ENCODE assay signal across 12 cellular contexts in the genomic region with DNA sequence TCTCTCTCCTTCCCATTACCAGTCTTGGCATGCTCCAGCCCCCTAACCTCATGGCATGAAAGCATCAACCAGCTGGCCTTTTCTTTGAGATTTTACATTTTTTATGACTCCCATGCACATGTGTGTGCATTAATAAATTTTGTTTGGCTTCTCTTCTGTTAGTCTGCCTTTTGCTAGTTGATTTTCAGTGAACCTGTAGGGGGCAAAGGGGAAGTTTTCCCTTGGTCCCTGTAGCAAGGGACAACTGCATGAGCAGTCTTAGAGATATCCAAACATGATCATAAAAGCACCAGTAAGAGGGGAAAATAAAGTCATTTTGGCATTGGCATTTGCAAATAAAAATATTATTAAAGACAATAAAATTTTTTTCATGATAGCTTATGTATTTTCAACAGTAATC.
DNase-seq lines count a peak whose midpoint lies in the region; ATAC-seq, FAIRE-seq and TF ChIP-seq lines count a peak whose summit lies in the region.
"Had no signal": no experiment of that assay in that cellular context is flagged by ENCODE, and none has a peak within 500 bp of the region (broad histone marks: within the 10 kb centered on the region; RNA-seq: fewer than 3 reads in every experiment).

No MANE protein-coding gene starts in this region.

- TF ChIP-seq EP300 in SK-N-SH (IDR thresholded peaks at IDR 0.05; ENCODE audit: borderline replicate concordance in 1 of 2, low read depth in 1 of 2, low read length in 1 of 2), result no peak

- H3K4me2 ChIP-seq in SK-N-SH, result no peak overlapping the region

- intact Hi-C loops in heart right ventricle (cut with DNase I), result no loop called here

- TF ChIP-seq CTCF in SK-N-SH (IDR thresholded peaks at IDR 0.05), result peak; percentile 25; the same call in 1 of the 2 replicates
- no peak for TF ChIP-seq CTCF in nephron progenitor cell (IDR thresholded peaks at IDR 0.05)
- TF ChIP-seq CTCF in heart right ventricle (IDR thresholded peaks at IDR 0.05), result no peak

- H3K27ac ChIP-seq in SK-N-SH (ENCODE audit: low read depth in 2 of 2, low read length in 1 of 2), result no peak overlapping the region
- no peak overlapping the region for H3K27ac ChIP-seq in heart right ventricle
- H3K27ac ChIP-seq: upper lobe of right lung had no signal

- H2AFZ ChIP-seq in SK-N-SH (ENCODE audit: low read depth), result no peak overlapping the region

- H3K36me3 ChIP-seq in SK-N-SH (replicated peaks in 1 of 2; ENCODE audit: control insufficient read depth in 1 of 2, insufficient read depth in 2 of 2, low read length in 1 of 2), result no peaks in the 10 kb centered on the region
- H3K36me3 ChIP-seq in heart right ventricle, result no peaks in the 10 kb centered on the region
- H3K36me3 ChIP-seq: upper lobe of right lung had no signal

- no peak for FAIRE-seq in frontal cortex (lab: Jason Lieb, UNC)
- FAIRE-seq: H54 had no signal

- H3K4me1 Mint-ChIP-seq in nephron progenitor cell, result no peaks in the 10 kb centered on the region

- H3K27me3 ChIP-seq in SK-N-SH (ENCODE audit: insufficient read depth) (no peaks in the 10 kb centered on the region), heart right ventricle (no peaks in the 10 kb centered on the region)
- H3K27me3 ChIP-seq: upper lobe of right lung had no signal

- no peak for TF ChIP-seq RAD21 in SK-N-SH (IDR thresholded peaks at IDR 0.05; ENCODE audit: low read length)

- no peaks in the 10 kb centered on the region for H4K20me1 ChIP-seq in SK-N-SH (ENCODE audit: insufficient read depth)

- no peaks in the 10 kb centered on the region for H3K79me2 ChIP-seq in SK-N-SH (ENCODE audit: insufficient read depth)

- CTCF ChIA-PET in SK-N-SH (lab: Yijun Ruan, JAX), result interaction anchor here (0.6 to 4.5 kb wide), 6 partner anchors 10 to 859 kb away, joined by 3 to 17 read pairs (median 4); no protein-coding TSS in a partner anchor

- H3K4me3 Mint-ChIP-seq in nephron progenitor cell, result no peak overlapping the region

- POLR2A ChIA-PET in SK-N-SH (lab: Yijun Ruan, JAX), result no interaction called here

- H3K9me3 Mint-ChIP-seq in nephron progenitor cell, result peaks cover 26% of the 10 kb centered on the region
- H3K9me3 Mint-ChIP-seq: activated T-helper 2 cell treated with anti-CD3 and anti-CD28 coated beads, Interferon-gamma antibody, Interleukin-2, Interleukin-4, amounts not matched to agents 10 μg/mL and 5 μg/mL and 100 μg/mL, durations not matched to agents 14 hours and 24 hours and 36 hours had no signal

- no peaks in the 10 kb centered on the region for H3F3A ChIP-seq in SK-N-SH (replicated peaks; ENCODE audit: insufficient read depth)

- H3K27me3 Mint-ChIP-seq in nephron progenitor cell (ENCODE audit: low read depth, poor library complexity), result peaks cover 2% of the 10 kb centered on the region

- H3K27ac Mint-ChIP-seq in nephron progenitor cell, result peak overlapping the region; percentile 4
- H3K27ac Mint-ChIP-seq: activated T-helper 2 cell treated with anti-CD3 and anti-CD28 coated beads, Interferon-gamma antibody, Interleukin-2, Interleukin-4, amounts not matched to agents 10 μg/mL and 5 μg/mL and 100 μg/mL, durations not matched to agents 14 hours and 24 hours and 36 hours had no signal

- H3K9me2 ChIP-seq in SK-N-SH, result no peaks in the 10 kb centered on the region

- H3K9ac ChIP-seq in SK-N-SH, result no peak overlapping the region

- peak; percentile 58 for ATAC-seq in GM18909 (IDR thresholded peaks at IDR 0.05; ENCODE audit: poor library complexity, unreplicated experiment)
- ATAC-seq in HG02642 (IDR thresholded peaks at IDR 0.05; ENCODE audit: poor library complexity, unreplicated experiment), result peak; percentile 35
- ATAC-seq in HG03039 (IDR thresholded peaks at IDR 0.05; ENCODE audit: unreplicated experiment), result no peak
- ATAC-seq in heart right ventricle, result no peak
- ATAC-seq: upper lobe of right lung had no signal

- DNase-seq in SK-N-SH (no peak), nephron progenitor cell (no peak), nucleus accumbens (lab: John Stamatoyannopoulos, UW) (no peak), frontal cortex (ENCODE audit: low spot score in 2 of 2) (no peak), heart right ventricle (no peak)
- DNase-seq: occipital lobe, upper lobe of right lung had no signal

- H3K9me3 ChIP-seq in SK-N-SH, result no peaks in the 10 kb centered on the region
- H3K9me3 ChIP-seq in heart right ventricle, result peaks cover 0 to 11% (median 3%) of the 10 kb centered on the region in 11 donors
- H3K9me3 ChIP-seq: upper lobe of right lung had no signal

- H3K36me3 Mint-ChIP-seq in nephron progenitor cell (ENCODE audit: low read depth), result no peaks in the 10 kb centered on the region

- H3K4me1 ChIP-seq in SK-N-SH (ENCODE audit: control insufficient read depth in 1 of 2, insufficient read depth in 2 of 2, low read depth in 1 of 2, low read length in 1 of 2), result no peaks in the 10 kb centered on the region
- H3K4me1 ChIP-seq in heart right ventricle, result no peaks in the 10 kb centered on the region
- H3K4me1 ChIP-seq: upper lobe of right lung had no signal

- H3K4me3 ChIP-seq in SK-N-SH (ENCODE audit: low read depth in 2 of 2, low read length in 1 of 2) (no peak overlapping the region), heart right ventricle (no peak overlapping the region)
- H3K4me3 ChIP-seq: upper lobe of right lung had no signal

TF ChIP-seq in SK-N-SH, 30 proteins besides CTCF, POLR2A, EP300 and RAD21 (continues in another document):
- TF ChIP-seq EZH2phosphoT487 (IDR thresholded peaks at IDR 0.05; ENCODE audit: borderline replicate concordance, low read depth), result no peak
- no peak for TF ChIP-seq ELF1 (IDR thresholded peaks at IDR 0.05)
- no peak for TF ChIP-seq GABPA (IDR thresholded peaks at IDR 0.05; ENCODE audit: low read depth)
- TF ChIP-seq, protein P1, sequence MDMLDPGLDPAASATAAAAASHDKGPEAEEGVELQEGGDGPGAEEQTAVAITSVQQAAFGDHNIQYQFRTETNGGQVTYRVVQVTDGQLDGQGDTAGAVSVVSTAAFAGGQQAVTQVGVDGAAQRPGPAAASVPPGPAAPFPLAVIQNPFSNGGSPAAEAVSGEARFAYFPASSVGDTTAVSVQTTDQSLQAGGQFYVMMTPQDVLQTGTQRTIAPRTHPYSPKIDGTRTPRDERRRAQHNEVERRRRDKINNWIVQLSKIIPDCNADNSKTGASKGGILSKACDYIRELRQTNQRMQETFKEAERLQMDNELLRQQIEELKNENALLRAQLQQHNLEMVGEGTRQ (IDR thresholded peaks at IDR 0.05; ENCODE audit: borderline replicate concordance, low read depth, low read length), result no peak
- TF ChIP-seq TAF1 (IDR thresholded peaks at IDR 0.05; ENCODE audit: borderline replicate concordance, low read depth, low read length), result no peak
- no peak for TF ChIP-seq MEF2A (IDR thresholded peaks at IDR 0.05; ENCODE audit: borderline replicate concordance, low read depth)
- TF ChIP-seq ZBTB33 (IDR thresholded peaks at IDR 0.05; ENCODE audit: borderline replicate concordance, low read depth), result no peak
- no peak for TF ChIP-seq RFX5 (IDR thresholded peaks at IDR 0.05; ENCODE audit: low read length)
- no peak for TF ChIP-seq NRF1 (IDR thresholded peaks at IDR 0.05; ENCODE audit: low read depth, low read length)
- no peak for TF ChIP-seq RCOR1 (IDR thresholded peaks at IDR 0.05; ENCODE audit: low read length)
- no peak for TF ChIP-seq REST (IDR thresholded peaks at IDR 0.05; ENCODE audit: low read depth, low read length)
- TF ChIP-seq TEAD4 (IDR thresholded peaks at IDR 0.05; ENCODE audit: borderline replicate concordance, insufficient read depth), result no peak
- no peak for TF ChIP-seq FOXM1 (IDR thresholded peaks at IDR 0.05; ENCODE audit: low read depth)

Comparison
In these comparisons a context has a peak if more than half of its experiments do, and no peak if none do; other contexts are left out.
1. ATAC-seq: peak in GM18909 (single experiment) and HG02642 (single experiment); none in HG03039 (single experiment) and heart right ventricle (0 of 8).